In the genomic region with DNA sequence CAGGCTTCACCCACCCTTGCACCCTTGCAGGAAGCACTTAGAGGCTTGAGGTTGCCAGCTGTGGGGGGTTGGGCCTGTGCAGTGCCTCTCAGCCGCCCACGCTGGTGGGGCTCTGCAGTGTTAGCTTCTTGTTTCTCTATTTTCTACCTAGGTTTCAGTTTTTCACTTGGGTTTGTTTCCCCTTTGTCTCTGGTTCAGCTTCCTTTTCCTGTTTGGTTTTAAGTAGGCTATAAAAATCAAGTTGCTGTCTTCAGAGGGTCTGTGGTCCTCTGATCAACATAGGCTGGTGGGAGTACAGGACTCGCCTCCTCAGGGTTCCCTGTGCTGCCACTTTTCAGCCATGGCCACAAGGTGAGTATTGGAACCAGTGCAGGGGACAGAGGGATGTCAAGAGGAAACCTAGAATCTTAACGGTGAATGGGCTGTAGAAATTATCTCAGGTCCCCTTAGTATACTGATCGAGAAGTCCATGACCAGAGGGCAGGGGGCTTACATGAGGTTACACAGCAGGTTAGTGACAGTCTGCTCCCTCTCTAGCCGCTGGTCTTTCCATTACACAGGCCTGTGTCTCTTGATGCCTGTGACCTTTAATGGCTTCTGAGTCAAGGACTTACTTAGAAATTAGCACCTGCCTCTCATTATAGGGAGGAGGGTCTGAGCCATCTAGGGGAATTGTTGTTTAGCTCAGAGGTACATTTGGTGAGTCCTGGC, we compare ENCODE assay signal across 8 cellular contexts. TPM values are rescaled to one million over a fixed set of nuclear protein-coding genes. Genes with fewer than 3 reads are reported as not detected.
DNase-seq lines count a peak whose midpoint lies in the region; ATAC-seq, FAIRE-seq and TF ChIP-seq lines count a peak whose summit lies in the region.

A gene with protein sequence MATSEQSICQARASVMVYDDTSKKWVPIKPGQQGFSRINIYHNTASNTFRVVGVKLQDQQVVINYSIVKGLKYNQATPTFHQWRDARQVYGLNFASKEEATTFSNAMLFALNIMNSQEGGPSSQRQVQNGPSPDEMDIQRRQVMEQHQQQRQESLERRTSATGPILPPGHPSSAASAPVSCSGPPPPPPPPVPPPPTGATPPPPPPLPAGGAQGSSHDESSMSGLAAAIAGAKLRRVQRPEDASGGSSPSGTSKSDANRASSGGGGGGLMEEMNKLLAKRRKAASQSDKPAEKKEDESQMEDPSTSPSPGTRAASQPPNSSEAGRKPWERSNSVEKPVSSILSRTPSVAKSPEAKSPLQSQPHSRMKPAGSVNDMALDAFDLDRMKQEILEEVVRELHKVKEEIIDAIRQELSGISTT (plus strand): TSS at position 262 of the 711 bp plus-strand sequence. CDS start 79 bp downstream, at position 341.

- H3K4me3 ChIP-seq in A549 (no peak within 1 kb of the TSS), duodenal mucosa (ENCODE audit: low read depth in 1 of 2, low read length in 2 of 2) (peak within 1 kb of the TSS; percentile 37 to 64), neural progenitor cell (no peak within 1 kb of the TSS), thymus (ENCODE audit: low read length) (peak within 1 kb of the TSS; percentile 73)

- no peak for FAIRE-seq in A549 (lab: Jason Lieb, UNC)

- CTCF ChIA-PET in A549 (lab: Yijun Ruan, JAX): interaction anchor here (0.6 to 3.5 kb wide), 5 partner anchors 9 to 83 kb away, joined by 3 to 17 read pairs (median 4); no protein-coding TSS in a partner anchor

- H3K27ac Mint-ChIP-seq in neural progenitor cell: no peak within 1 kb of the TSS

- peak within 1 kb of the TSS; percentile 16 for H3K9ac ChIP-seq in duodenal mucosa (ENCODE audit: low read depth in 1 of 2, low read length in 2 of 2)
- no peak within 1 kb of the TSS for H3K9ac ChIP-seq in neural progenitor cell

- POLR2A ChIA-PET in A549 (lab: Yijun Ruan, JAX): no interaction called here

- H3K4me1 ChIP-seq in A549: peaks cover 7% of the 10 kb centered on the region; the same call in 1 of the 3 replicates
- H3K4me1 ChIP-seq in duodenal mucosa (ENCODE audit: control insufficient read depth in 1 of 2, insufficient read depth in 2 of 2, low read length in 2 of 2): peaks cover 13 to 19% of the 10 kb centered on the region in 2 donors
- no peaks in the 10 kb centered on the region for H3K4me1 ChIP-seq in neural progenitor cell
- peaks cover 32% of the 10 kb centered on the region for H3K4me1 ChIP-seq in thymus (ENCODE audit: control insufficient read depth, insufficient read depth, low read length)

- H3K9me3 ChIP-seq in A549 (no peaks in the 10 kb centered on the region), duodenal mucosa (ENCODE audit: control insufficient read depth in 1 of 2, low read length in 2 of 2) (no peaks in the 10 kb centered on the region), neural progenitor cell (ENCODE audit: low read depth) (no peaks in the 10 kb centered on the region), thymus (ENCODE audit: control insufficient read depth) (no peaks in the 10 kb centered on the region)

- H3K27me3 ChIP-seq in duodenal mucosa (ENCODE audit: control insufficient read depth in 1 of 2, insufficient read depth in 2 of 2, low read length in 2 of 2) (no peaks in the 10 kb centered on the region), neural progenitor cell (no peaks in the 10 kb centered on the region), thymus (ENCODE audit: control insufficient read depth, insufficient read depth) (no peaks in the 10 kb centered on the region)

- no peak for TF ChIP-seq RAD21 in A549 (conservative IDR thresholded peaks at IDR 0.05 in 1 of 2, IDR thresholded peaks at IDR 0.05 in 1 of 2)

- H3K36me3 Mint-ChIP-seq in neural progenitor cell: peaks cover 4% of the 10 kb centered on the region

- H3K4me2 ChIP-seq in A549 (no peak within 1 kb of the TSS), neural progenitor cell (no peak within 1 kb of the TSS)

- H3K36me3 ChIP-seq in duodenal mucosa (ENCODE audit: control insufficient read depth in 1 of 2, insufficient read depth in 2 of 2, low read length in 2 of 2) (no peaks in the 10 kb centered on the region), neural progenitor cell (no peaks in the 10 kb centered on the region), thymus (ENCODE audit: control insufficient read depth, insufficient read depth) (no peaks in the 10 kb centered on the region)

- DNase-seq in A549 (ENCODE audit: low read depth in 1 of 2, low spot score in 1 of 2) (no peak), neural progenitor cell (ENCODE audit: low spot score) (no peak), NCI-H187 treated with DMSO at 0.1 percent for 48 hours (lab: John Stamatoyannopoulos, UW) (no peak)
- peak; percentile 69 for DNase-seq in activated CD4-positive, alpha-beta T cell treated with anti-CD3 and anti-CD28 coated beads for 1 hour

- peaks cover 41% of the 10 kb centered on the region for H4K20me1 ChIP-seq in neural progenitor cell (ENCODE audit: low read depth)

- peaks cover 14% of the 10 kb centered on the region for H3K79me2 ChIP-seq in neural progenitor cell (ENCODE audit: low read depth)

- H3F3A ChIP-seq in neural progenitor cell (ENCODE audit: low read depth): no peaks in the 10 kb centered on the region

- no peak for TF ChIP-seq CTCF in A549 (IDR thresholded peaks at IDR 0.05)
- TF ChIP-seq CTCF in neural progenitor cell (IDR thresholded peaks at IDR 0.05): no peak

- H3K4me1 Mint-ChIP-seq in neural progenitor cell: peaks cover 16% of the 10 kb centered on the region

- no peak within 1 kb of the TSS for H3K4me3 Mint-ChIP-seq in neural progenitor cell

- H3K27ac ChIP-seq in A549 (no peak within 1 kb of the TSS), duodenal mucosa (ENCODE audit: low read depth, low read length) (peak within 1 kb of the TSS; percentile 45), neural progenitor cell (no peak within 1 kb of the TSS), thymus (ENCODE audit: low read depth) (peak within 1 kb of the TSS; percentile 99)

- peaks cover 5% of the 10 kb centered on the region for H3K9me3 Mint-ChIP-seq in neural progenitor cell

- H3K27me3 Mint-ChIP-seq in neural progenitor cell (ENCODE audit: insufficient read depth, low read depth): no peaks in the 10 kb centered on the region

- TF ChIP-seq EP300 in A549 (IDR thresholded peaks at IDR 0.05): no peak

- H2AFZ ChIP-seq in neural progenitor cell (replicated peaks): no peak within 1 kb of the TSS

- ATAC-seq in A549 (no peak), GM19372 (IDR thresholded peaks at IDR 0.05; ENCODE audit: low read depth, unreplicated experiment) (peak; percentile 50), HG03469 (IDR thresholded peaks at IDR 0.05; ENCODE audit: unreplicated experiment) (peak; percentile 34)

- TF ChIP-seq POLR2A in A549 (IDR thresholded peaks at IDR 0.05; ENCODE audit: low read length): no peak

- WGBS in A549 (ENCODE audit: missing lambda C conversion rate): 95% methylated on average over 6 of the region's 6 CpGs
- 8% methylated on average over 6 of the region's 6 CpGs for WGBS in thymus

TF ChIP-seq in A549, 52 proteins besides CTCF, POLR2A, EP300 and RAD21 (continues in another document):
- TF ChIP-seq SREBF2 (IDR thresholded peaks at IDR 0.05): no peak
- TF ChIP-seq JUN (IDR thresholded peaks at IDR 0.05): no peak
- no peak for TF ChIP-seq ESRRA (IDR thresholded peaks at IDR 0.05; ENCODE audit: borderline replicate concordance, low read length)
- no peak for TF ChIP-seq HOXB13 (CRISPR knock-in tag; IDR thresholded peaks at IDR 0.05; ENCODE audit: low read depth)
- TF ChIP-seq EHMT2 (IDR thresholded peaks at IDR 0.05; ENCODE audit: low read depth): no peak
- TF ChIP-seq, protein P1, sequence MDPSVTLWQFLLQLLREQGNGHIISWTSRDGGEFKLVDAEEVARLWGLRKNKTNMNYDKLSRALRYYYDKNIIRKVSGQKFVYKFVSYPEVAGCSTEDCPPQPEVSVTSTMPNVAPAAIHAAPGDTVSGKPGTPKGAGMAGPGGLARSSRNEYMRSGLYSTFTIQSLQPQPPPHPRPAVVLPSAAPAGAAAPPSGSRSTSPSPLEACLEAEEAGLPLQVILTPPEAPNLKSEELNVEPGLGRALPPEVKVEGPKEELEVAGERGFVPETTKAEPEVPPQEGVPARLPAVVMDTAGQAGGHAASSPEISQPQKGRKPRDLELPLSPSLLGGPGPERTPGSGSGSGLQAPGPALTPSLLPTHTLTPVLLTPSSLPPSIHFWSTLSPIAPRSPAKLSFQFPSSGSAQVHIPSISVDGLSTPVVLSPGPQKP (IDR thresholded peaks at IDR 0.05; ENCODE audit: low read depth, low read length): no peak
- no peak for TF ChIP-seq MYC (IDR thresholded peaks at IDR 0.05; ENCODE audit: borderline replicate concordance, low read length)
- no peak for TF ChIP-seq CBX8 (IDR thresholded peaks at IDR 0.05)
- TF ChIP-seq, protein P2, sequence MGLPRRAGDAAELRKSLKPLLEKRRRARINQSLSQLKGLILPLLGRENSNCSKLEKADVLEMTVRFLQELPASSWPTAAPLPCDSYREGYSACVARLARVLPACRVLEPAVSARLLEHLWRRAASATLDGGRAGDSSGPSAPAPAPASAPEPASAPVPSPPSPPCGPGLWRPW (IDR thresholded peaks at IDR 0.05): no peak
- TF ChIP-seq ZSCAN20 (CRISPR knock-in tag; IDR thresholded peaks at IDR 0.05): no peak
- TF ChIP-seq, protein P3, sequence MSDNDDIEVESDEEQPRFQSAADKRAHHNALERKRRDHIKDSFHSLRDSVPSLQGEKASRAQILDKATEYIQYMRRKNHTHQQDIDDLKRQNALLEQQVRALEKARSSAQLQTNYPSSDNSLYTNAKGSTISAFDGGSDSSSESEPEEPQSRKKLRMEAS (IDR thresholded peaks at IDR 0.05): no peak
- TF ChIP-seq ZFP36 (IDR thresholded peaks at IDR 0.05; ENCODE audit: borderline replicate concordance, partially characterized antibody): no peak
- TF ChIP-seq PHF8 (IDR thresholded peaks at IDR 0.05; ENCODE audit: borderline replicate concordance, low read depth): no peak
- TF ChIP-seq GATA3 (IDR thresholded peaks at IDR 0.05; ENCODE audit: borderline replicate concordance): no peak
- TF ChIP-seq, protein P4, sequence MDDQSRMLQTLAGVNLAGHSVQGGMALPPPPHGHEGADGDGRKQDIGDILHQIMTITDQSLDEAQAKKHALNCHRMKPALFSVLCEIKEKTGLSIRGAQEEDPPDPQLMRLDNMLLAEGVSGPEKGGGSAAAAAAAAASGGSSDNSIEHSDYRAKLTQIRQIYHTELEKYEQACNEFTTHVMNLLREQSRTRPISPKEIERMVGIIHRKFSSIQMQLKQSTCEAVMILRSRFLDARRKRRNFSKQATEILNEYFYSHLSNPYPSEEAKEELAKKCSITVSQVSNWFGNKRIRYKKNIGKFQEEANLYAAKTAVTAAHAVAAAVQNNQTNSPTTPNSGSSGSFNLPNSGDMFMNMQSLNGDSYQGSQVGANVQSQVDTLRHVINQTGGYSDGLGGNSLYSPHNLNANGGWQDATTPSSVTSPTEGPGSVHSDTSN (IDR thresholded peaks at IDR 0.05): no peak

RNA-seq across cellular contexts. Expression of the gene that starts here (rescaled TPM):
- polyA plus RNA-seq in A549 (2011; rRNA removed): 14.8 and 17.0 TPM in 2 replicates
- 22.7 and 24.5 TPM in 2 replicates for polyA plus RNA-seq in A549 (2012; cell fraction: cytosol; rRNA removed)
- polyA plus RNA-seq in A549 (2012; cell fraction: nucleus; rRNA removed): 86.6 and 98.4 TPM in 2 replicates
- polyA plus RNA-seq in A549 (2017; fragmentation: RNase III; extraction: RNeasy Plus Mini Kit Qiagen cat#74134 plus additional on column Dnase treatment): 30.1 to 32.9 TPM (median 30.6 TPM) in 3 replicates
- polyA minus RNA-seq in A549 (2011; rRNA and poly(A)+ RNA removed): 19.2 and 21.8 TPM in 2 replicates
- total RNA-seq in neural progenitor cell (ENCODE audit: low replicate concordance): 49.2 and 71.2 TPM in 2 replicates
- polyA plus RNA-seq in thymus: 233 TPM

Comparison
In these comparisons a context has a peak if more than half of its experiments do, and no peak if none do; other contexts are left out.
1. ATAC-seq: peak in GM19372 (single experiment) and HG03469 (single experiment); none in A549 (0 of 2).
2. H3K27ac ChIP-seq: peak in duodenal mucosa (single experiment) and thymus (single experiment); none in A549 (0 of 2) and neural progenitor cell (single experiment).
3. H3K4me3 ChIP-seq: peak in duodenal mucosa (2 of 2) and thymus (single experiment); none in A549 (single experiment) and neural progenitor cell (single experiment).